Comparison of ENCODE assay signal across 23 cellular contexts in the genomic region with DNA sequence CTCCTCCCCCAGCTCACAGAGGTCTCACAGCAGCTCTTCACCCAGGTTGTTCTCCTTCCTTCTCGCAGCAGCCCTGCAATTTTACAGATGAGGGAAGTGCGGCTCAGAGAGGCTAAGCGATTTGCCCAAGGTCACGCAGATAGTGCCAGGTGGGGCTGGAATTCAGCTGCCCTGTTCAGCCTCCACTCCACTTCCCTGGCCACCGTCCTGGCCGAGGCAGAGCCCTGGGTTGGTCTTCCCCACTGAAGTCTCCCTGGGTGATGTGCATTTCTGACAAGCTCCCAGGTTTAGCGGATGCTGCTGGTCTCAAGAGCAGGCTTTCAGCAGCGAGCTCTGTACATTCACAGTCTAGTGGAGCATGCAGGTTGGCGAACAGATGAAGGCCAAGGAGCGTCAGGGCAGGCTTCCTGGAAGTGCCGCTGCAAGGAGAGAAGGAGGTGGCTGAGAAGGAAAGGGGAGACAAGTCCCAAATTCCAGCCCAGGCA.
"Had no signal": no experiment of that assay in that cellular context is flagged by ENCODE, and none has a peak within 500 bp of the region (broad histone marks: within the 10 kb centered on the region; RNA-seq: fewer than 3 reads in every experiment).

No MANE protein-coding gene starts in this region.

- H3K4me1 ChIP-seq: parathyroid adenoma, thyroid gland had no signal

- H3K27ac ChIP-seq: dorsolateral prefrontal cortex, gastrocnemius medialis, heart right ventricle, left ventricle myocardium inferior, lower lobe of right lung, parathyroid adenoma, psoas muscle, skin epidermis, suprapubic skin, thyroid gland had no signal

- ATAC-seq: esophagus mucosa, gastrocnemius medialis, heart right ventricle, left cardiac atrium, lower lobe of right lung, psoas muscle, sciatic nerve had no signal

- H3K27me3 ChIP-seq: dorsolateral prefrontal cortex, gastrocnemius medialis, heart right ventricle, thyroid gland had no signal

- FAIRE-seq: islet of Langerhans, urothelium cell line had no signal

- H2AFZ ChIP-seq: parathyroid adenoma had no signal

- H3K9ac ChIP-seq: parathyroid adenoma had no signal

- DNase-seq: cortex of kidney; dorsolateral prefrontal cortex; effector CD8-positive, alpha-beta T cell; gastrocnemius medialis; heart right ventricle; hypothalamus; left cardiac atrium; left ventricle myocardium inferior; lower lobe of right lung; midbrain; naive B cell; psoas muscle; retina; stimulated activated CD4-positive, alpha-beta T cell treated with anti-CD3 and anti-CD28 coated beads, Interleukin-2, amount 100 ng/mL, for 24 hours; stimulated activated naive CD4-positive, alpha-beta T cell treated with Interleukin-2 at 50 U/mL for 16 hours; thyroid gland had no signal

- H3K4me3 ChIP-seq: dorsolateral prefrontal cortex, gastrocnemius medialis, heart right ventricle, left ventricle myocardium inferior, lower lobe of right lung, psoas muscle, skin epidermis, suprapubic skin, thyroid gland had no signal

- H3K36me3 ChIP-seq: gastrocnemius medialis, heart right ventricle, left ventricle myocardium inferior, lower lobe of right lung, suprapubic skin, thyroid gland had no signal

- H3K9me3 ChIP-seq: gastrocnemius medialis, heart right ventricle, left ventricle myocardium inferior, lower lobe of right lung, psoas muscle, suprapubic skin, thyroid gland had no signal
